In the genomic region with DNA sequence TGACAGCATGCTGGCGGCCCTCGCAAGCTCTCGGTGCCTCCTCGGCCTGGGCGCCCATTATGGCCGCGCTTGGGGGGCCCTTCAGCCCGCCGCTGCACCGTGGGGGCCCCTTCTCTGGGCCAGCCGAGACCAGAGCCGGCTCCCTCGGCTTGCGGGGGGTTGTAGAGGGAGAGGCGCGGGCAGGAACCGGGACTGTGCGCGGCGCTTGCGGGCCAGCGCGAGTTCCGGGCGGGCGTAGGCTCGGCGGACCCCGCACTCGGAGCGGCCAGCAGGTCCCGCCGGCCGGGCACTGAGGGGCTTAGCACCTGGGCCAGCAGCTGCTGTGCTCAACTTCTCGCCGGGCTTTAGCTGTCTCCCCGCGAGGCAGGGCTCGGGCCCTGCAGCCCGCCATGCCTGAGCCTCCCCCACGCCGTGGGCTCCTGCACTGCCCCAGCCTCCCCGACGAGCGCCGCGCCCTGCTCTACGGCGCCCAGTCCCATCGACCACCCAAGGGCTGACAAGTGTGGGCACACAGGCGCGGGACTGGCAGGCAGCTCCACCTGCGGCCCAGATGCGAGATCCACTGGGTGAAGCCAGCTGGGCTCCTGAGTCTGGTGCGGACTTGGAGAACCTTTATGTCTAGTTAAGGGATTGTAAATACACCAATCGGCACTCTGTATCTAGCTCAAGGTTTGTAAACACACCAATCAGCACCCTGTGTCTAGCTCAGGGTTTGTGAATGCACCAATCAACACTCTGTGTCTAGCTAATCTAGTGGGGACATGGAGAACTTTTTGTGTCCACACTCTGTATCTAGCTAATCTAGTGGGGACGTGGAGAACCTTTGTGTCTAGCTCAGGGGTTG, we compare ENCODE assay signal across 2 cellular contexts. TPM values are rescaled to one million over a fixed set of nuclear protein-coding genes. Genes with fewer than 3 reads are reported as not detected.
"Had no signal": no experiment of that assay in that cellular context is flagged by ENCODE, and none has a peak within 500 bp of the region (broad histone marks: within the 10 kb centered on the region; RNA-seq: fewer than 3 reads in every experiment).

No MANE protein-coding gene starts in this region.

RNA-seq across cellular contexts. Expression of gene PXDC1, which starts 6.7 kb away (rescaled TPM):
- polyA plus RNA-seq: immature natural killer cell; naive thymus-derived CD4-positive, alpha-beta T cell had no signal
